ENCODE assay signal across 9 cellular contexts in the genomic region with DNA sequence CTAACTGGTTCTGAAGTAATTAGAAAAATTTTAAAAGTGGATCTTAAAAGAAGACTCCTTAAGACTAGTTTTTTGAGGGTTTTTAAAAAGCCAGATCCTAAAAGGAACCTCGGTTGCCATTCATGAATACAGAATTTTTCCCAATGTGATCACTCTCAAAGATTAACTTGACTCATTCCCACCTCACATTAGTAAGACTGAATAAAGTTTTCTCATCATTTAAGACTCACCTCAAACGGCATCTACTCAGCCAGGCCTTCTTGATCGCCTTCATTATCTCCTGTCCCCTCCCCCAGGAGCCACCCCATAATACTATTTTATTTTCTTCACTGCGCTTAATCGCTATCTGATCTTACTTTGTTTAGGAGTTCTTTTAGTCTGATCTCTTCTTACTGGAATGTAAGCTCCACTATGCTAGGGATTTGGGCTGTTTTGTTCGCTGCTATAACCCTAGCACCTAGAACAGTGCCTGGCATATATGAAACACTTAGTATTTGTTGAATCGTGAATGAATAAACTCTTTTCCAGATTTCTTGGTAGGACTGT. TPM values are rescaled to one million over a fixed set of nuclear protein-coding genes. Genes with fewer than 3 reads are reported as not detected.
DNase-seq lines count a peak whose midpoint lies in the region; ATAC-seq, FAIRE-seq and TF ChIP-seq lines count a peak whose summit lies in the region.
"Had no signal": no experiment of that assay in that cellular context is flagged by ENCODE, and none has a peak within 500 bp of the region (broad histone marks: within the 10 kb centered on the region; RNA-seq: fewer than 3 reads in every experiment).

No MANE protein-coding gene starts in this region.

- BruUV-seq in IMR-90 (replicated peaks; lab: Mats Ljungman, UMichigan): no TSS peak

- dilution Hi-C loops in IMR-90 (cut with HindIII; ENCODE audit: low sequenced_read_pairs, unreplicated experiment): no loop called here

- no peak overlapping the region for H4K5ac ChIP-seq in IMR-90 (ENCODE audit: low read depth, low read length)

- H3K27ac ChIP-seq in A549: peak overlapping the region; percentile 93 to 98
- no peak overlapping the region; the same call in 1 of the 2 replicates for H3K27ac ChIP-seq in IMR-90 (ENCODE audit: insufficient read depth, low read length)
- H3K27ac ChIP-seq in muscle layer of duodenum (ENCODE audit: low read length): peak overlapping the region; percentile 60

- H3K79me1 ChIP-seq in IMR-90 (ENCODE audit: low read depth in 1 of 2, low read length in 2 of 2): peaks cover 29 to 34% of the 10 kb centered on the region in 2 experiments

- H2AFZ ChIP-seq in IMR-90 (replicated peaks; ENCODE audit: low read length, poor library complexity): no peak overlapping the region

- POLR2A ChIA-PET in A549 (lab: Yijun Ruan, JAX) (no interaction called here), IMR-90 (lab: Charles Lee; ENCODE audit: unreplicated experiment) (no interaction called here)

- peaks cover 13% of the 10 kb centered on the region; the same call in 1 of the 2 replicates for H4K20me1 ChIP-seq in IMR-90 (ENCODE audit: insufficient read depth, low read length)

- 73% methylated on average over 7 of the region's 7 CpGs for WGBS in A549 (ENCODE audit: missing lambda C conversion rate)
- WGBS in IMR-90 (ENCODE audit: extremely low coverage in 2 of 2, insufficient read length in 1 of 2), 2 experiments: no CpG with 5 or more reads among the region's 7 CpGs

- no peak overlapping the region for H2BK20ac ChIP-seq in IMR-90 (ENCODE audit: low read depth, low read length)

- peak overlapping the region; percentile 40 for H2BK5ac ChIP-seq in IMR-90 (ENCODE audit: low read depth, low read length, poor library complexity, severe bottlenecking)

- no peaks in the 10 kb centered on the region; the same call in 1 of the 2 replicates for H3K9me1 ChIP-seq in IMR-90 (ENCODE audit: insufficient read depth, low read length)

- H4K8ac ChIP-seq in IMR-90 (ENCODE audit: low read depth in 2 of 2, low read length in 2 of 2): no peak overlapping the region

- H3K56ac ChIP-seq in IMR-90 (ENCODE audit: extremely low read depth, insufficient read depth, low read length): no peak overlapping the region

- TF ChIP-seq EP300 in A549 (IDR thresholded peaks at IDR 0.05): no peak

- H4K91ac ChIP-seq in IMR-90 (ENCODE audit: insufficient read depth, low read depth, low read length): no peak overlapping the region

- H3K4me2 ChIP-seq in A549: peak overlapping the region; percentile 97
- peak overlapping the region; percentile 76 for H3K4me2 ChIP-seq in IMR-90 (ENCODE audit: low read depth, low read length)

- intact Hi-C loops in IMR-90 (cut with micrococcal nuclease): loop anchor here (10.0 kb wide), 2 partner anchors 250 to 280 kb away; no protein-coding TSS in a partner anchor

- no peak for TF ChIP-seq POLR2A in A549 (IDR thresholded peaks at IDR 0.05; ENCODE audit: low read length)
- no peak for TF ChIP-seq POLR2A in IMR-90 (IDR thresholded peaks at IDR 0.05; ENCODE audit: low read depth, low read length)

- ATAC-seq in A549 (no peak), IMR-90 (ENCODE audit: low read depth) (no peak), GM19328 (IDR thresholded peaks at IDR 0.05; ENCODE audit: unreplicated experiment) (no peak)

- H3K9ac ChIP-seq in IMR-90 (ENCODE audit: low read depth, low read length): peak overlapping the region; percentile 46; the same call in 1 of the 2 replicates

- H3K4ac ChIP-seq in IMR-90 (ENCODE audit: low read depth, low read length): no peak overlapping the region

- no peaks in the 10 kb centered on the region for H3K9me3 ChIP-seq in A549
- no peaks in the 10 kb centered on the region for H3K9me3 ChIP-seq in IMR-90 (ENCODE audit: control insufficient read depth, insufficient read depth, low read length)
- no peaks in the 10 kb centered on the region for H3K9me3 ChIP-seq in muscle layer of duodenum (ENCODE audit: control insufficient read depth in 1 of 2, low read length in 2 of 2)

- no peak overlapping the region for H2BK120ac ChIP-seq in IMR-90 (ENCODE audit: low read depth, low read length)

- in situ Hi-C loops in IMR-90 (cut with MboI; ENCODE audit: low sequenced_read_pairs): no loop called here

- TF ChIP-seq RAD21 in A549 (conservative IDR thresholded peaks at IDR 0.05 in 1 of 2, IDR thresholded peaks at IDR 0.05 in 1 of 2) (no peak), IMR-90 (IDR thresholded peaks at IDR 0.05; ENCODE audit: low read length) (no peak)

- H2AK5ac ChIP-seq in IMR-90 (ENCODE audit: low read depth, low read length): peak overlapping the region; percentile 49; the same call in 1 of the 2 replicates

- H3K4me1 ChIP-seq in A549: peaks cover 35% of the 10 kb centered on the region
- H3K4me1 ChIP-seq in IMR-90 (ENCODE audit: control insufficient read depth, insufficient read depth, low read length): peaks cover 6% of the 10 kb centered on the region; the same call in 1 of the 2 replicates
- H3K4me1 ChIP-seq in muscle layer of duodenum (ENCODE audit: control insufficient read depth in 1 of 2, insufficient read depth in 2 of 2, low read length in 2 of 2): peaks cover 5 to 7% of the 10 kb centered on the region in 2 donors

- no peak overlapping the region for H2AK9ac ChIP-seq in IMR-90 (replicated peaks; ENCODE audit: low read depth, low read length, poor library complexity)

- no peak overlapping the region for H2BK15ac ChIP-seq in IMR-90 (ENCODE audit: low read depth, low read length)

- no peak overlapping the region for H3K23ac ChIP-seq in IMR-90 (ENCODE audit: low read depth, low read length)

- no peak for TF ChIP-seq CTCF in A549 (IDR thresholded peaks at IDR 0.05)
- TF ChIP-seq CTCF in IMR-90 (conservative IDR thresholded peaks at IDR 0.05; ENCODE audit: low read depth, low read length): no peak
- no peak for TF ChIP-seq CTCF in choroid plexus epithelial cell (conservative IDR thresholded peaks at IDR 0.05; ENCODE audit: low read depth, low read length)

- H3K36me3 ChIP-seq in IMR-90 (ENCODE audit: control insufficient read depth, insufficient read depth, low read length) (no peaks in the 10 kb centered on the region), muscle layer of duodenum (ENCODE audit: control insufficient read depth in 1 of 2, insufficient read depth in 2 of 2, low read length in 2 of 2) (no peaks in the 10 kb centered on the region)

- H3K27me3 ChIP-seq in IMR-90 (ENCODE audit: control insufficient read depth, insufficient read depth, low read length) (no peaks in the 10 kb centered on the region), muscle layer of duodenum (ENCODE audit: low read depth, low read length) (no peaks in the 10 kb centered on the region)

- no peak overlapping the region for H3K14ac ChIP-seq in IMR-90 (replicated peaks; ENCODE audit: low read depth, low read length)

- DNase-seq in A549 (ENCODE audit: low read depth in 1 of 2, low spot score in 1 of 2): no peak
- peak; percentile 56 for DNase-seq in IMR-90
- peak; percentile 28 for DNase-seq in choroid plexus epithelial cell (ENCODE audit: low read depth)
- DNase-seq in stimulated activated CD4-positive, alpha-beta T cell treated with anti-CD3 and anti-CD28 coated beads, Interleukin-2, amount 100 ng/mL, for 48 hours: no peak
- DNase-seq in SHP77 treated with DMSO at 0.1 percent for 48 hours (lab: John Stamatoyannopoulos, UW): no peak
- DNase-seq in cerebellar nuclear complex (lab: John Stamatoyannopoulos, UW): no peak
- DNase-seq: GDM1 had no signal

- CTCF ChIA-PET in A549 (lab: Yijun Ruan, JAX) (interaction anchor here (2.2 kb wide), 1 partner anchor 253 kb away, joined by 4 read pairs; no protein-coding TSS in a partner anchor), IMR-90 (lab: Yijun Ruan, JAX) (no interaction called here)

- H3K4me3 ChIP-seq in A549 (peak overlapping the region; percentile 99), IMR-90 (ENCODE audit: insufficient read depth, low read depth, low read length) (peak overlapping the region; percentile 68; the same call in 1 of the 2 replicates), choroid plexus epithelial cell (ENCODE audit: low read depth, low read length) (peak overlapping the region; percentile 79), muscle layer of duodenum (ENCODE audit: low read depth in 1 of 2, low read length in 2 of 2) (peak overlapping the region; percentile 59 to 80)

- no peak for FAIRE-seq in A549 (lab: Jason Lieb, UNC)

- no peak overlapping the region for H3K18ac ChIP-seq in IMR-90 (ENCODE audit: low read depth, low read length)

TF ChIP-seq in IMR-90, 13 proteins besides CTCF, POLR2A, EP300 and RAD21:
- TF ChIP-seq MAFK (IDR thresholded peaks at IDR 0.05; ENCODE audit: low read depth, low read length): no peak
- TF ChIP-seq MXI1 (IDR thresholded peaks at IDR 0.05; ENCODE audit: borderline replicate concordance, low read depth, low read length): no peak
- TF ChIP-seq, protein P1, sequence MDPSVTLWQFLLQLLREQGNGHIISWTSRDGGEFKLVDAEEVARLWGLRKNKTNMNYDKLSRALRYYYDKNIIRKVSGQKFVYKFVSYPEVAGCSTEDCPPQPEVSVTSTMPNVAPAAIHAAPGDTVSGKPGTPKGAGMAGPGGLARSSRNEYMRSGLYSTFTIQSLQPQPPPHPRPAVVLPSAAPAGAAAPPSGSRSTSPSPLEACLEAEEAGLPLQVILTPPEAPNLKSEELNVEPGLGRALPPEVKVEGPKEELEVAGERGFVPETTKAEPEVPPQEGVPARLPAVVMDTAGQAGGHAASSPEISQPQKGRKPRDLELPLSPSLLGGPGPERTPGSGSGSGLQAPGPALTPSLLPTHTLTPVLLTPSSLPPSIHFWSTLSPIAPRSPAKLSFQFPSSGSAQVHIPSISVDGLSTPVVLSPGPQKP (IDR thresholded peaks at IDR 0.05; ENCODE audit: borderline replicate concordance, low read depth, low read length): no peak
- no peak for TF ChIP-seq CEBPB (IDR thresholded peaks at IDR 0.05; ENCODE audit: low read depth, low read length)
- TF ChIP-seq FOS (IDR thresholded peaks at IDR 0.05; ENCODE audit: low read depth, low read length): no peak
- no peak for TF ChIP-seq SMC3 (IDR thresholded peaks at IDR 0.05; ENCODE audit: low read depth, low read length)

RNA-seq across cellular contexts. Expression of gene PCGF5, which starts 55.9 kb away (rescaled TPM):
- polyA plus RNA-seq in A549 (2011; rRNA removed): 37.9 and 39.9 TPM in 2 replicates
- 25.8 and 29.5 TPM in 2 replicates for polyA plus RNA-seq in A549 (2012; cell fraction: cytosol; rRNA removed)
- 9.1 and 15.0 TPM in 2 replicates for polyA plus RNA-seq in A549 (2012; cell fraction: nucleus; rRNA removed)
- polyA plus RNA-seq in A549 (2017; fragmentation: RNase III; extraction: RNeasy Plus Mini Kit Qiagen cat#74134 plus additional on column Dnase treatment): 26.3 to 29.2 TPM (median 28.5 TPM) in 3 replicates
- 23.8 and 27.4 TPM in 2 replicates for polyA minus RNA-seq in A549 (2011; rRNA and poly(A)+ RNA removed)
- total RNA-seq in IMR-90 (2012; rRNA removed): 18.1 and 31.9 TPM in 2 replicates
- polyA plus RNA-seq in IMR-90 (2012; rRNA removed): 8.3 and 9.0 TPM in 2 replicates
- 3.6 and 4.7 TPM in 2 replicates for polyA plus RNA-seq in IMR-90 (2012; cell fraction: cytosol; rRNA removed)
- 1.9 and 10.4 TPM in 2 replicates for polyA plus RNA-seq in IMR-90 (2012; cell fraction: nucleus; rRNA removed; ENCODE audit: low replicate concordance)

Comparison
In these comparisons a context has a peak if more than half of its experiments do, and no peak if none do; other contexts are left out.
1. DNase-seq: peak in IMR-90 (single experiment) and choroid plexus epithelial cell (single experiment); none in A549 (0 of 2), stimulated activated CD4-positive, alpha-beta T cell treated with anti-CD3 and anti-CD28 coated beads, Interleukin-2, amount 100 ng/mL, for 48 hours (0 of 2), SHP77 treated with DMSO at 0.1 percent for 48 hours (single experiment) and cerebellar nuclear complex (0 of 2).
2. Peak in every context shown above with its lines, with median percentiles within 50 percentile points of each other: H3K4me3 ChIP-seq.